9 cellular contexts compared by ENCODE assay signal in the genomic region with DNA sequence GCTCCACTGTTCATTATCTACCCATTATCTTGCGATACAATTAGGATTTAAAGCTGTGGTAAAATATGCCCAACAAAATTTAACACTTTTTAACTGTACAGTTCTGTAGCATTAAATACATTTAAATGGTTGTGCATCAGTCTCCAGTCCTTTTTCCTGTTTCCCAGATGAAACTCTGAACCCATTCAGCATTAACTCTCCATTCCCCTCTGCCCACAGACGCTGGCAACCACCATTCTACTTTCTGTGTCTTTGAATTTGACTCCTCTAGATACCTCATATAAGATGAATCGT. TPM values are rescaled to one million over a fixed set of nuclear protein-coding genes. Genes with fewer than 3 reads are reported as not detected.
DNase-seq lines count a peak whose midpoint lies in the region; ATAC-seq and TF ChIP-seq lines count a peak whose summit lies in the region.
"Had no signal": no experiment of that assay in that cellular context is flagged by ENCODE, and none has a peak within 500 bp of the region (broad histone marks: within the 10 kb centered on the region; RNA-seq: fewer than 3 reads in every experiment).

No MANE protein-coding gene starts in this region.

- ATAC-seq in effector memory CD8-positive, alpha-beta T cell (replicated peaks): no peak
- ATAC-seq in gastrocnemius medialis: no peak

- no peak for DNase-seq in T-helper 1 cell
- DNase-seq in effector memory CD8-positive, alpha-beta T cell: no peak
- no peak for DNase-seq in gastrocnemius medialis
- no peak for DNase-seq in SK-N-DZ (ENCODE audit: low spot score)
- DNase-seq in EL: no peak
- no peak for DNase-seq in DMS153 treated with DMSO at 0.1 percent for 48 hours (lab: John Stamatoyannopoulos, UW; ENCODE audit: unreplicated experiment)
- DNase-seq: NCI-H774 had no signal

- H3K27ac ChIP-seq in OCI-LY1 (ENCODE audit: low read depth, low read length, poor library complexity, severe bottlenecking): no peak overlapping the region
- peak overlapping the region; percentile 95 to 99 (median 97) for H3K27ac ChIP-seq in gastrocnemius medialis

- no peaks in the 10 kb centered on the region for H3K27me3 ChIP-seq in OCI-LY1 (ENCODE audit: insufficient read depth, low read length)
- no peaks in the 10 kb centered on the region for H3K27me3 ChIP-seq in gastrocnemius medialis

- peaks cover 6% of the 10 kb centered on the region for H3K9me3 Mint-ChIP-seq in T-helper 1 cell treated with Interleukin-12 subunit alpha and Interleukin-12 subunit beta and Interleukin-4 antibody, amounts not matched to agents 30 μg/mL and 1 μg/mL, for 36 hours
- peaks cover 0 to 2% of the 10 kb centered on the region in 2 donors for H3K9me3 Mint-ChIP-seq in effector memory CD8-positive, alpha-beta T cell

- H3K36me3 ChIP-seq in OCI-LY1 (ENCODE audit: insufficient read depth, low read length) (no peaks in the 10 kb centered on the region), gastrocnemius medialis (no peaks in the 10 kb centered on the region)

- H3K4me3 Mint-ChIP-seq in T-helper 1 cell treated with Interleukin-12 subunit alpha and Interleukin-12 subunit beta and Interleukin-4 antibody, amounts not matched to agents 30 μg/mL and 1 μg/mL, for 36 hours: peak overlapping the region; percentile 92
- peak overlapping the region; percentile 87 to 98 for H3K4me3 Mint-ChIP-seq in effector memory CD8-positive, alpha-beta T cell

- H3K36me3 Mint-ChIP-seq in T-helper 1 cell treated with Interleukin-12 subunit alpha and Interleukin-12 subunit beta and Interleukin-4 antibody, amounts not matched to agents 30 μg/mL and 1 μg/mL, for 36 hours (ENCODE audit: low read depth): peaks cover 9% of the 10 kb centered on the region
- peaks cover 42% of the 10 kb centered on the region for H3K36me3 Mint-ChIP-seq in effector memory CD8-positive, alpha-beta T cell (ENCODE audit: insufficient read depth)

- H3K9me3 ChIP-seq in OCI-LY1 (ENCODE audit: low read length) (no peaks in the 10 kb centered on the region), gastrocnemius medialis (no peaks in the 10 kb centered on the region)

- H3K4me2 ChIP-seq in OCI-LY1 (ENCODE audit: low read length): no peak overlapping the region

- H3F3A ChIP-seq in OCI-LY1 (ENCODE audit: insufficient read depth, low read length): no peaks in the 10 kb centered on the region

- H3K79me2 ChIP-seq in OCI-LY1 (ENCODE audit: insufficient read depth, low read length): no peaks in the 10 kb centered on the region

- intact Hi-C loops in gastrocnemius medialis (cut with DNase I; ENCODE audit: low total_unique reads): loop anchor here (5.0 kb wide), 1 partner anchor 34 kb away; a partner anchor contains a TSS

- no peak overlapping the region for H2AFZ ChIP-seq in OCI-LY1 (ENCODE audit: low read length)

- H3K27ac Mint-ChIP-seq in T-helper 1 cell treated with Interleukin-12 subunit alpha and Interleukin-12 subunit beta and Interleukin-4 antibody, amounts not matched to agents 30 μg/mL and 1 μg/mL, for 36 hours: peak overlapping the region; percentile 95
- peak overlapping the region; percentile 99 to 100 for H3K27ac Mint-ChIP-seq in effector memory CD8-positive, alpha-beta T cell

- no peak overlapping the region for H3K9ac ChIP-seq in OCI-LY1 (ENCODE audit: low read length)

- H3K27me3 Mint-ChIP-seq in T-helper 1 cell treated with Interleukin-12 subunit alpha and Interleukin-12 subunit beta and Interleukin-4 antibody, amounts not matched to agents 30 μg/mL and 1 μg/mL, for 36 hours (ENCODE audit: low read depth): peaks cover 37% of the 10 kb centered on the region
- peaks cover 11 to 17% of the 10 kb centered on the region in 2 donors for H3K27me3 Mint-ChIP-seq in effector memory CD8-positive, alpha-beta T cell

- in situ Hi-C loops in gastrocnemius medialis (cut with MboI; ENCODE audit: low sequenced_read_pairs in 4 of 4): no loop called here

- no peaks in the 10 kb centered on the region for H4K20me1 ChIP-seq in OCI-LY1 (ENCODE audit: insufficient read depth, low read length)

- H3K4me1 Mint-ChIP-seq in T-helper 1 cell treated with Interleukin-12 subunit alpha and Interleukin-12 subunit beta and Interleukin-4 antibody, amounts not matched to agents 30 μg/mL and 1 μg/mL, for 36 hours (ENCODE audit: low read depth): peaks cover 34% of the 10 kb centered on the region
- peaks cover 23 to 35% of the 10 kb centered on the region in 2 donors for H3K4me1 Mint-ChIP-seq in effector memory CD8-positive, alpha-beta T cell (ENCODE audit: low read depth in 2 of 2)

- H3K4me3 ChIP-seq in OCI-LY1 (ENCODE audit: low read depth, low read length, poor library complexity, severe bottlenecking): peak overlapping the region; percentile 74
- H3K4me3 ChIP-seq in gastrocnemius medialis: peak overlapping the region in 2 of 4 donors; percentile 69 to 86

- TF ChIP-seq POLR2A in gastrocnemius medialis (IDR thresholded peaks at IDR 0.05): no peak

- H3K4me1 ChIP-seq in OCI-LY1 (ENCODE audit: insufficient read depth, low read length, severe bottlenecking) (peaks cover 29% of the 10 kb centered on the region), gastrocnemius medialis (peaks cover 31 to 40% of the 10 kb centered on the region in 2 donors)

- TF ChIP-seq CTCF in OCI-LY1 (IDR thresholded peaks at IDR 0.05; ENCODE audit: low read length) (no peak), gastrocnemius medialis (IDR thresholded peaks at IDR 0.05 in 4 of 5, conservative IDR thresholded peaks at IDR 0.05 in 1 of 5) (no peak)

- H3K9me2 ChIP-seq in OCI-LY1 (ENCODE audit: low read depth, low read length): no peaks in the 10 kb centered on the region

RNA-seq across cellular contexts. Expression of a gene that starts 2.9 kb away (rescaled TPM):
- 10 to 100 TPM; 27.9 to 58.4 (median 47.1) TPM for total RNA-seq in gastrocnemius medialis
- 0.17 and 1.8 TPM in 2 replicates for polyA plus RNA-seq in SK-N-DZ (2014; cell fraction: cytosol; rRNA removed)
- polyA plus RNA-seq in SK-N-DZ (2014; cell fraction: nucleus; rRNA removed): 2.4 and 4.4 TPM in 2 replicates

RNA-seq across cellular contexts. Expression of a gene that starts 15.2 kb away (rescaled TPM):
- total RNA-seq in gastrocnemius medialis: 10 to 100 TPM; 15.6 to 23.5 (median 21.6) TPM
- polyA plus RNA-seq in SK-N-DZ (2014; cell fraction: cytosol; rRNA removed): 12.7 and 19.2 TPM in 2 replicates
- polyA plus RNA-seq in SK-N-DZ (2014; cell fraction: nucleus; rRNA removed): 56.8 and 82.1 TPM in 2 replicates

RNA-seq across cellular contexts. Expression of a gene that starts 35.8 kb away (rescaled TPM):
- total RNA-seq in gastrocnemius medialis: 1,000 to 10,000 TPM; 1,697 to 2,187 (median 1,957) TPM
- 4,590 and 4,863 TPM in 2 replicates for polyA plus RNA-seq in SK-N-DZ (2014; cell fraction: cytosol; rRNA removed)
- 2,745 and 2,800 TPM in 2 replicates for polyA plus RNA-seq in SK-N-DZ (2014; cell fraction: nucleus; rRNA removed)

RNA-seq across cellular contexts. Expression of a gene that starts 53.0 kb away (rescaled TPM):
- 1 to 10 TPM; 1.3 to 4.9 (median 3.4) TPM for total RNA-seq in gastrocnemius medialis
- 18.3 TPM in 2 replicates for polyA plus RNA-seq in SK-N-DZ (2014; cell fraction: cytosol; rRNA removed)
- 31.7 and 40.4 TPM in 2 replicates for polyA plus RNA-seq in SK-N-DZ (2014; cell fraction: nucleus; rRNA removed)
